Comparison of ENCODE assay signal across 13 cellular contexts in the genomic region with DNA sequence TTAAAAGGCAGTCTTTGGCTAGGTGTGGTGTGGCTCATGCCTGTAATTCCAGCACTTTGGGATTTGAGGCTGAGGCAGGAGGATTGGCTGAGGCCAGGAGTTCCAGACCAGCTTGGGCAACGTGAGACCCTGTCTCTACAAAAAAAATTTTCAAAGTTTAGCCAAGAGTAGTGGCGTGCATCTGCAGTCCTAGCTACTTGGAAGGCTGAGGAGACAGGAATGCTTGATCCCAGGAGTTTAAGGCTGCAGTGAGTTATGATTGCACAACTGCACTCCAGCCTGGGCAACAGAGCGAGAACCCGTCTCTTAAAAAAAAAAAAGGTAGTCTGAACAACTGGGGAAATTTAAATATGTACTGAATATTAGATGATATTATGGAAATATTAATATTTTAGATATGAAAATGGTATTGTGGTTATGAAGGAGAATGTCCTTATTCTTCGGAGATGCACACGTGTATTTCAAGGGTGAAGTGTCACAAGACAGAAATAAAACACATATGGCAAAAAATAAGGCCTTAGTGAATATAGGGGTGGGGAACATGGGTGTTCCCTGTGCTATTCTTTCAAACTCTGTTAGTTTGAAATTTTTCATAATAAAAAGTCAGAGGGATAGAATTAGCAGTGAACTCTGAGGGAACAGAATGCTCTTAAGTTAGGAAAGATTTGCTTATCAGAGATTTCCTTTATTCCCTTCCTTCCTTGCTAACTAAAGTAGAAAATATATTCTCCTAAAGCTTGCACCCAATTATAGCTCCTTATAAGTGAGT.
DNase-seq lines count a peak whose midpoint lies in the region; ATAC-seq, FAIRE-seq and TF ChIP-seq lines count a peak whose summit lies in the region.
"Had no signal": no experiment of that assay in that cellular context is flagged by ENCODE, and none has a peak within 500 bp of the region (broad histone marks: within the 10 kb centered on the region; RNA-seq: fewer than 3 reads in every experiment).

No MANE protein-coding gene starts in this region.

- H3K4me3 ChIP-seq in A549 (no peak overlapping the region), K562 (no peak overlapping the region), cardiac muscle cell (no peak overlapping the region), right cardiac atrium (ENCODE audit: low read length) (no peak overlapping the region)
- H3K4me3 ChIP-seq: GM12878, HAP-1 had no signal

- BruUV-seq in K562 (replicated peaks; lab: Mats Ljungman, UMichigan): no TSS peak

- H3K4me2 ChIP-seq in A549: no peak overlapping the region
- no peak overlapping the region for H3K4me2 ChIP-seq in K562 (ENCODE audit: insufficient read depth, low read length)

- TF ChIP-seq EP300 in A549 (IDR thresholded peaks at IDR 0.05) (no peak), K562 (IDR thresholded peaks at IDR 0.05; ENCODE audit: low read length) (no peak)

- CTCF ChIA-PET in A549 (lab: Yijun Ruan, JAX): interaction anchor here (1.8 kb wide), 1 partner anchor 27 kb away, joined by 7 read pairs; no protein-coding TSS in a partner anchor
- CTCF ChIA-PET in K562 (lab: Yijun Ruan, JAX; ENCODE audit: low intra/inter-chr PET ratio): no interaction called here
- CTCF ChIA-PET in GM10248 (lab: Yijun Ruan, JAX): interaction anchor here (0.8 to 1.1 kb wide), 3 partner anchors 13 to 245 kb away, joined by 3 to 4 read pairs (median 3); a partner anchor contains a TSS

- in situ Hi-C loops in K562 (cut with MboI): no loop called here

- H3K27ac ChIP-seq in A549 (no peak overlapping the region), K562 (ENCODE audit: extremely low read depth, low read depth, low read length) (no peak overlapping the region), cardiac muscle cell (peak overlapping the region; percentile 13), right cardiac atrium (ENCODE audit: low read length) (no peak overlapping the region)

- H3K79me2 ChIP-seq in K562 (ENCODE audit: control insufficient read depth, insufficient read depth, low read length): no peaks in the 10 kb centered on the region

- TF ChIP-seq CTCF in A549 (IDR thresholded peaks at IDR 0.05) (no peak), K562 (IDR thresholded peaks at IDR 0.05 in 2 of 3, conservative IDR thresholded peaks at IDR 0.05 in 1 of 3; ENCODE audit: insufficient read depth in 2 of 3, low read depth in 1 of 3, low read length in 3 of 3) (no peak), cardiac muscle cell (IDR thresholded peaks at IDR 0.05; ENCODE audit: low read depth, low read length) (no peak), GM10248 (IDR thresholded peaks at IDR 0.05; ENCODE audit: control extremely low read depth, extremely low read depth, low read depth, missing control alignments) (no peak)

- 62% methylated on average over 6 of the region's 6 CpGs for WGBS in A549 (ENCODE audit: missing lambda C conversion rate)
- WGBS in K562 (ENCODE audit: insufficient coverage, low coverage, missing lambda C conversion rate): 86% methylated on average over 4 of the region's 6 CpGs
- WGBS in right cardiac atrium: 70% methylated on average over 6 of the region's 6 CpGs

- DNase-seq in A549 (ENCODE audit: low read depth in 1 of 2, low spot score in 1 of 2): no peak
- DNase-seq in K562 (ENCODE audit: extremely low read depth in 1 of 4, low spot score in 3 of 4): no peak
- DNase-seq in cardiac muscle cell (ENCODE audit: low read depth in 1 of 2, low spot score in 1 of 2): no peak
- DNase-seq in right cardiac atrium: peak in 2 of 3 donors; percentile 15 to 52
- no peak for DNase-seq in GM10248 (ENCODE audit: extremely low spot score)
- DNase-seq in NK-92 (lab: John Stamatoyannopoulos, UW; ENCODE audit: unreplicated experiment): no peak
- no peak for DNase-seq in epidermal melanocyte (ENCODE audit: insufficient read length, low spot score)
- DNase-seq: Caco-2; CD8-positive, alpha-beta memory T cell had no signal

- H3K27me3 ChIP-seq in K562 (ENCODE audit: control insufficient read depth in 2 of 2, insufficient read depth in 2 of 2, low read length in 2 of 2) (no peaks in the 10 kb centered on the region), cardiac muscle cell (no peaks in the 10 kb centered on the region), right cardiac atrium (ENCODE audit: control insufficient read depth, insufficient read depth) (no peaks in the 10 kb centered on the region)

- intact Hi-C loops in K562 (cut with micrococcal nuclease): no loop called here
- intact Hi-C loops in right cardiac atrium (cut with DNase I): no loop called here

- no peaks in the 10 kb centered on the region for H3K36me3 ChIP-seq in K562 (ENCODE audit: control insufficient read depth, insufficient read depth, low read length)
- no peaks in the 10 kb centered on the region for H3K36me3 ChIP-seq in cardiac muscle cell
- H3K36me3 ChIP-seq: HAP-1 had no signal

- H3K9me3 ChIP-seq in A549 (no peaks in the 10 kb centered on the region), K562 (replicated peaks; ENCODE audit: control insufficient read depth, insufficient read depth, low read depth, low read length) (no peaks in the 10 kb centered on the region), cardiac muscle cell (ENCODE audit: low read depth) (no peaks in the 10 kb centered on the region), right cardiac atrium (ENCODE audit: control insufficient read depth, low read length) (no peaks in the 10 kb centered on the region)
- H3K9me3 ChIP-seq: Caco-2, HAP-1 had no signal

- TF ChIP-seq POLR2A in A549 (IDR thresholded peaks at IDR 0.05; ENCODE audit: low read length) (no peak), K562 (conservative IDR thresholded peaks at IDR 0.05) (no peak)

- no peak for ATAC-seq in A549
- no peak for ATAC-seq in K562
- ATAC-seq in right cardiac atrium: peak; percentile 68 to 85
- no peak for ATAC-seq in GM18909 (IDR thresholded peaks at IDR 0.05; ENCODE audit: poor library complexity, unreplicated experiment)
- ATAC-seq: GM12878 had no signal

- H4K20me1 ChIP-seq in K562 (replicated peaks; ENCODE audit: control insufficient read depth, insufficient read depth, low read length): no peaks in the 10 kb centered on the region

- FAIRE-seq in A549 (lab: Jason Lieb, UNC): no peak
- no peak for FAIRE-seq in K562 (lab: Jason Lieb, UNC)
- FAIRE-seq: GM12878, H1 had no signal

- no peak overlapping the region for H2AFZ ChIP-seq in K562 (ENCODE audit: low read depth, low read length)

- H3K4me1 ChIP-seq in A549 (no peaks in the 10 kb centered on the region), K562 (replicated peaks in 1 of 2; ENCODE audit: control insufficient read depth in 2 of 2, insufficient read depth in 2 of 2, low read length in 2 of 2) (peaks cover 0 to 4% of the 10 kb centered on the region in 2 experiments; a peak in 2 of 5 replicates), cardiac muscle cell (ENCODE audit: low read depth) (no peaks in the 10 kb centered on the region), right cardiac atrium (ENCODE audit: control insufficient read depth, insufficient read depth, low read length) (peaks cover 1% of the 10 kb centered on the region)
- H3K4me1 ChIP-seq: Caco-2, HAP-1 had no signal

- TF ChIP-seq RAD21 in A549 (conservative IDR thresholded peaks at IDR 0.05 in 1 of 2, IDR thresholded peaks at IDR 0.05 in 1 of 2) (no peak), K562 (CRISPR knock-in tag; conservative IDR thresholded peaks at IDR 0.05 in 1 of 2, IDR thresholded peaks at IDR 0.05 in 1 of 2) (no peak)

- no peak overlapping the region for H3K9ac ChIP-seq in K562 (ENCODE audit: insufficient read depth in 1 of 2, low read depth in 2 of 2, low read length in 2 of 2)

- POLR2A ChIA-PET in A549 (lab: Yijun Ruan, JAX) (no interaction called here), K562 (lab: Yijun Ruan, JAX) (interaction anchor here (0.5 kb wide), 1 partner anchor 1972 kb away, joined by 3 read pairs; no protein-coding TSS in a partner anchor), GM10248 (lab: Yijun Ruan, JAX) (no interaction called here)

- no peaks in the 10 kb centered on the region for H3K9me1 ChIP-seq in K562 (ENCODE audit: control insufficient read depth, insufficient read depth, low read length)

TF ChIP-seq in A549, 52 proteins besides CTCF, POLR2A, EP300 and RAD21:
- no peak for TF ChIP-seq RCOR1 (IDR thresholded peaks at IDR 0.05; ENCODE audit: low read depth, low read length)
- TF ChIP-seq CEBPB (IDR thresholded peaks at IDR 0.05): peak; percentile 32 to 55; a peak in 3 of 4 replicates

TF ChIP-seq in K562, 482 proteins besides CTCF, POLR2A, EP300 and RAD21:
- TF ChIP-seq SMARCA5 (IDR thresholded peaks at IDR 0.05) (no peak), CEBPG (CRISPR knock-in tag; IDR thresholded peaks at IDR 0.05) (no peak), CEBPG (tag; conservative IDR thresholded peaks at IDR 0.05 in 1 of 2, IDR thresholded peaks at IDR 0.05 in 1 of 2) (peak in 1 of 2 experiments; percentile 29; a peak in 1 of 4 replicates), CEBPB (tag; IDR thresholded peaks at IDR 0.05) (0 out of 2 replicates have a peak, but pooled peaks have one; percentile 16)
TF ChIP-seq in K562: peak in this region for 2.

Comparison
In these comparisons a context has a peak if more than half of its experiments do, and no peak if none do; other contexts are left out.
1. DNase-seq: peak in right cardiac atrium (2 of 3); none in A549 (0 of 2), K562 (0 of 4), cardiac muscle cell (0 of 2), GM10248 (single experiment), NK-92 (single experiment) and epidermal melanocyte (single experiment).
2. ATAC-seq: peak in right cardiac atrium (2 of 2); none in A549 (0 of 2), K562 (single experiment) and GM18909 (single experiment).